ENCODE assay signal across 8 cellular contexts in the genomic region with DNA sequence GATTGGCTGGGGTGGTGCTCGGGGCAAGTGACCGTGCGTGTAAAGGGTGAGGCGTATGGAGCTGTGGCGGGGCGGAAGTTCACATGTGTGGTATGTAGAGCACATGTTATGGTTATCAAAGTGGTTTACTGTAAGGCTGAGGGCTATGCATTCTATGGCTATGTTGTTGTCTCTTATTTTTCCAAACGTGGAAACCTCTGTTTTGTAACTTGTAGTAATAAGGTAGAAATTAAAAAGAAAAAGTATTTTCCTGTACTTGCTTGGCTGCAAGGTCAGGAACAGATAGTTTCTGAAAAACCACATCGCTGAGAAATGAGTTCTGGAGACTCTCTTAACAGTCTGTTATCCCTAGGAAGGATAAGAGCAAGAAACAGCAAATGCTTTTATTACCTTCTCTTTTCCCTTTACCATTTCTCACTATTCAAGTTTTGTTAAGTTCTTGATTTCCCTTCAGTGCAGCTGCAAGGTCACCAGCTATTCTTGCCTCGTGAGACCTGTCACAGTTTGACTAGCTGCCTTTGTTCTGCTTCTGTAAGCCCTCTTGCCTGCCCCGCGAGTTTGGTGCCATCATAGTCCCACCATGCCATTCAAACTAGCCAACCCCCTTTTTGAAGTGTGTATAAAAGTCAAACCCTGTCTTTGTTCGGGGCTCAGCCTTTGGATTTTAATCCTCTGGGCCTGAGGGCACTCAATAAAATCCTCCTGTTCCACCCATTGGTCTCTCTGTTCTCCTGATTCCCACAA. TPM values are rescaled to one million over a fixed set of nuclear protein-coding genes. Genes with fewer than 3 reads are reported as not detected.
DNase-seq lines count a peak whose midpoint lies in the region; ATAC-seq, FAIRE-seq and TF ChIP-seq lines count a peak whose summit lies in the region.

No MANE protein-coding gene starts in this region.

- POLR2A ChIA-PET in Panc1 (lab: Charles Lee) (interaction anchor here (0.5 to 1.2 kb wide), 5 partner anchors 9 to 289 kb away, joined by 3 to 9 read pairs (median 6); no protein-coding TSS in a partner anchor), GM12878 (lab: Charles Lee) (interaction anchor here (0.6 to 1.0 kb wide), 3 partner anchors 8 to 452 kb away, joined by 3 to 5 read pairs (median 5); partner anchors contain the start of gene RNU1-2)

- peak overlapping the region; percentile 100 for H2AFZ ChIP-seq in GM12878 (ENCODE audit: control insufficient read depth, low read depth, low read length)

- H3K27ac ChIP-seq in HUES64 (ENCODE audit: low read depth, low read length) (peak overlapping the region; percentile 98), Panc1 (ENCODE audit: low read length) (peak overlapping the region; percentile 99), GM12878 (ENCODE audit: control insufficient read depth, insufficient read depth) (peak overlapping the region; percentile 100), iPS-20b (ENCODE audit: low read length) (peak overlapping the region; percentile 97)

- no peaks in the 10 kb centered on the region for H3K27me3 ChIP-seq in HUES64 (ENCODE audit: insufficient read depth, low read length)
- no peaks in the 10 kb centered on the region for H3K27me3 ChIP-seq in Panc1 (ENCODE audit: control insufficient read depth, insufficient read depth, low read length)
- H3K27me3 ChIP-seq in GM12878 (replicated peaks in 1 of 2; ENCODE audit: control insufficient read depth in 2 of 2, insufficient read depth in 2 of 2, low read length in 1 of 2), result no peaks in the 10 kb centered on the region
- no peaks in the 10 kb centered on the region for H3K27me3 ChIP-seq in iPS-20b (ENCODE audit: insufficient read depth, low read length)

- RAD21 ChIA-PET in GM12878 (lab: Charles Lee; ENCODE audit: unreplicated experiment), result no interaction called here

- peak; percentile 96 for DNase-seq in NCI-H345 treated with DMSO at 0.1 percent for 48 hours (lab: John Stamatoyannopoulos, UW; ENCODE audit: unreplicated experiment)
- DNase-seq in NCI-H345 (lab: John Stamatoyannopoulos, UW), result no peak
- peak; percentile 79 for DNase-seq in Panc1 (ENCODE audit: low read depth, low spot score)
- peak; percentile 74 for DNase-seq in GM12878 (ENCODE audit: low read depth, low spot score)
- DNase-seq in stimulated activated CD4-positive, alpha-beta T cell treated with anti-CD3 and anti-CD28 coated beads, Interleukin-1b, Interleukin-23, amount 100 ng/mL, for 48 hours, result peak; percentile 70

- TF ChIP-seq EP300 in GM12878 (IDR thresholded peaks at IDR 0.05; ENCODE audit: borderline replicate concordance in 1 of 2, control insufficient read depth in 1 of 2, low read depth in 2 of 2, low read length in 2 of 2), result no peak

- H3K36me3 ChIP-seq in HUES64 (ENCODE audit: insufficient read depth, low read length) (no peaks in the 10 kb centered on the region), Panc1 (ENCODE audit: control insufficient read depth, insufficient read depth, low read length) (no peaks in the 10 kb centered on the region), GM12878 (ENCODE audit: control insufficient read depth in 2 of 2, insufficient read depth in 2 of 2, low read length in 1 of 2) (no peaks in the 10 kb centered on the region), iPS-20b (ENCODE audit: insufficient read depth, low read depth, low read length) (no peaks in the 10 kb centered on the region)

- H3K4me1 ChIP-seq in HUES64 (ENCODE audit: insufficient read depth, low read length) (peaks cover 23% of the 10 kb centered on the region), Panc1 (ENCODE audit: control insufficient read depth, insufficient read depth, low read length) (peaks cover 6% of the 10 kb centered on the region), GM12878 (ENCODE audit: control insufficient read depth, insufficient read depth, low read length) (peaks cover 10% of the 10 kb centered on the region; the same call in 1 of the 2 replicates), iPS-20b (ENCODE audit: insufficient read depth, low read length) (peaks cover 8% of the 10 kb centered on the region; the same call in 1 of the 2 replicates)

- in situ Hi-C loops in Panc1 (cut with HindIII; ENCODE audit: low pct_unique_long_range_greater_than_20kb, low sequenced_read_pairs), result no loop called here
- in situ Hi-C loops in GM12878 (cut with MboI), result no loop called here

- TF ChIP-seq RAD21 in GM12878 (IDR thresholded peaks at IDR 0.05; ENCODE audit: insufficient read depth, low read depth, low read length), result no peak

- SMC1A ChIA-PET in GM12878 (lab: Charles Lee; ENCODE audit: uncharacterized antibody, unreplicated experiment), result interaction anchor here (0.6 kb wide), 1 partner anchor 23 kb away, joined by 6 read pairs; no protein-coding TSS in a partner anchor

- H3K4me3 ChIP-seq in HUES64 (ENCODE audit: low read length), result peak overlapping the region; percentile 66
- peak overlapping the region; percentile 64 to 73 for H3K4me3 ChIP-seq in Panc1 (ENCODE audit: low read depth in 2 of 2, low read length in 2 of 2)
- no peak overlapping the region for H3K4me3 ChIP-seq in GM12878
- H3K4me3 ChIP-seq in iPS-20b (ENCODE audit: low read length), result peak overlapping the region; percentile 67; the same call in 1 of the 2 replicates

- CTCF ChIA-PET in Panc1 (lab: Charles Lee) (no interaction called here), GM12878 (lab: Yijun Ruan, JAX) (interaction anchor here (1.5 to 1.8 kb wide), 2 partner anchors 55 to 141 kb away, joined by 4 read pairs; no protein-coding TSS in a partner anchor)

- intact Hi-C loops in Panc1 (cut with micrococcal nuclease; ENCODE audit: unreplicated experiment), result no loop called here
- intact Hi-C loops in GM12878 (cut with micrococcal nuclease; ENCODE audit: unreplicated experiment), result loop anchor here (1.0 kb wide), 1 partner anchor 9 kb away; no protein-coding TSS in a partner anchor

- TF ChIP-seq CTCF in Panc1 (IDR thresholded peaks at IDR 0.05) (no peak), GM12878 (IDR thresholded peaks at IDR 0.05 in 2 of 3, conservative IDR thresholded peaks at IDR 0.05 in 1 of 3; ENCODE audit: control insufficient read depth in 2 of 3, extremely low read depth in 1 of 3, insufficient read depth in 1 of 3, low read depth in 3 of 3, low read length in 3 of 3) (no peak; a peak in 1 of 6 replicates)

- peak overlapping the region; percentile 92 for H3K4me2 ChIP-seq in GM12878 (ENCODE audit: control insufficient read depth, insufficient read depth)

- WGBS in HUES64, result 6% methylated on average over 12 of the region's 12 CpGs
- 4% methylated on average over 12 of the region's 12 CpGs for whole genome bisulfite sequencing in GM12878 (ENCODE audit: insufficient coverage, insufficient replicate concordance, low lambda C conversion rate, missing lambda C conversion rate)

- TSS peak; percentile 99 for BruUV-seq in Panc1 (replicated peaks; lab: Mats Ljungman, UMichigan)
- BruUV-seq in GM12878 (replicated peaks; lab: Mats Ljungman, UMichigan), result TSS peak; percentile 100

- H3K79me2 ChIP-seq in GM12878 (ENCODE audit: control insufficient read depth, insufficient read depth, low read length), result no peaks in the 10 kb centered on the region

- FAIRE-seq in GM12878 (lab: Jason Lieb, UNC), result no peak

- TF ChIP-seq POLR2A in GM12878 (IDR thresholded peaks at IDR 0.05; ENCODE audit: low read depth, low read length), result peak; percentile 99

- H3K9me3 ChIP-seq in HUES64 (ENCODE audit: insufficient read depth, low read depth, low read length) (no peaks in the 10 kb centered on the region), Panc1 (ENCODE audit: control insufficient read depth, insufficient read depth, low read depth, low read length) (peaks cover 17% of the 10 kb centered on the region; the same call in 1 of the 2 replicates), GM12878 (replicated peaks; ENCODE audit: control insufficient read depth, insufficient read depth, low read length) (no peaks in the 10 kb centered on the region; the same call in 2 of the 3 replicates), iPS-20b (ENCODE audit: insufficient read depth, low read depth, low read length) (no peaks in the 10 kb centered on the region; the same call in 1 of the 2 replicates)

- H3K9ac ChIP-seq in HUES64 (ENCODE audit: low read depth, low read length), result peak overlapping the region; percentile 99
- H3K9ac ChIP-seq in GM12878 (ENCODE audit: control insufficient read depth, insufficient read depth, low read length), result peak overlapping the region; percentile 98
- peak overlapping the region; percentile 98 for H3K9ac ChIP-seq in iPS-20b (ENCODE audit: low read depth, low read length)

- no peaks in the 10 kb centered on the region for H4K20me1 ChIP-seq in GM12878 (ENCODE audit: control insufficient read depth, insufficient read depth)

- ATAC-seq in GM21723 (IDR thresholded peaks at IDR 0.05; ENCODE audit: unreplicated experiment) (peak; percentile 78), Panc1 (peak; percentile 89), GM12878 (peak; percentile 90)

RNA-seq across cellular contexts. Expression of gene RNU1-2, which starts 9.5 kb away (rescaled TPM):
- polyA plus RNA-seq in HUES64 (2013, experiment 1 of 2), result 27,992 TPM
- polyA plus RNA-seq in HUES64 (2013, experiment 2 of 2), result 20,955 TPM
- 1,290 TPM for total RNA-seq in Panc1 (2021; ENCODE audit: unreplicated experiment)
- polyA plus RNA-seq in Panc1 (2012; ENCODE audit: insufficient read length), result 2.5 TPM
- under 0.01 TPM in 2 replicates for total RNA-seq in GM12878 (2013; cell fraction: nucleolus; rRNA removed)
- total RNA-seq in GM12878 (2014; rRNA removed), result under 0.01 TPM in 2 replicates
- total RNA-seq in GM12878 (2014; rRNA removed; fragmentation: Illumina TruSeq; extraction: Trizol), result 20,946 and 25,634 TPM in 2 replicates
- 2,403 and 2,678 TPM in 2 replicates for total RNA-seq in GM12878 (2021)
- not detected for polyA plus RNA-seq in GM12878 (2011; ENCODE audit: low read depth)
- 82.4 and 113 TPM in 2 replicates for polyA plus RNA-seq in GM12878 (2011; rRNA removed)
- under 0.01 TPM in 1 of 2 replicates, not detected in the other for polyA plus RNA-seq in GM12878 (2011; cell fraction: cytosol; rRNA removed)
- under 0.01 TPM in 2 replicates for polyA plus RNA-seq in GM12878 (2011; cell fraction: nucleus; rRNA removed)
- 66.2 TPM in 1 of 2 replicates, not detected in the other for polyA plus RNA-seq in GM12878 (2012)
- not detected in 2 replicates for polyA plus RNA-seq in GM12878 (2014; fragmentation: Illumina TruSeq; extraction: Trizol)
- 1 to 10 TPM; 4.5 to 4.9 TPM for polyA plus RNA-seq in GM12878 (2014; fragmentation: Nextera tagmentation; extraction: Ambion mirVana)
- not detected in 2 replicates for polyA plus RNA-seq in GM12878 (2014; rRNA removed)
- polyA plus RNA-seq in GM12878 (2016; fragmentation: Nextera tagmentation; extraction: Ambion mirVana), result 1 to 10 TPM; 2.6 to 3.6 TPM
- under 0.01 and 12,429 TPM in 2 replicates for polyA minus RNA-seq in GM12878 (2011; rRNA and poly(A)+ RNA removed)
- 90,580 and 95,504 TPM in 2 replicates for polyA minus RNA-seq in GM12878 (2011; cell fraction: cytosol; rRNA and poly(A)+ RNA removed)
- 67,711 and 110,374 TPM in 2 replicates for polyA minus RNA-seq in GM12878 (2011; cell fraction: nucleus; rRNA and poly(A)+ RNA removed)

RNA-seq across cellular contexts. Expression of gene CROCC, which starts 16.4 kb away (rescaled TPM):
- polyA plus RNA-seq in HUES64 (2013, experiment 1 of 2), result 20.0 TPM
- polyA plus RNA-seq in HUES64 (2013, experiment 2 of 2), result 23.8 TPM
- total RNA-seq in Panc1 (2021; ENCODE audit: unreplicated experiment) (13.6 TPM), GM12878 (2014; rRNA removed) (3.2 and 3.4 TPM in 2 replicates), GM12878 (2014; rRNA removed; fragmentation: Illumina TruSeq; extraction: Trizol) (1.8 and 1.9 TPM in 2 replicates), GM12878 (2021) (3.3 and 3.4 TPM in 2 replicates)
- 27.4 TPM for polyA plus RNA-seq in Panc1 (2012; ENCODE audit: insufficient read length)
- total RNA-seq in GM12878 (2013; cell fraction: nucleolus; rRNA removed), result 9.3 and 12.0 TPM in 2 replicates
- 2.2 TPM for polyA plus RNA-seq in GM12878 (2011; ENCODE audit: low read depth)
- polyA plus RNA-seq in GM12878 (2011; rRNA removed) (1.4 and 2.7 TPM in 2 replicates), GM12878 (2014; fragmentation: Illumina TruSeq; extraction: Trizol) (1.0 and 3.0 TPM in 2 replicates), GM12878 (2014; fragmentation: Nextera tagmentation; extraction: Ambion mirVana) (under 1 TPM; 0.04 to 0.05 TPM), GM12878 (2014; rRNA removed) (5.0 and 5.5 TPM in 2 replicates), GM12878 (2016; fragmentation: Nextera tagmentation; extraction: Ambion mirVana) (under 1 TPM; 0.82 to 0.84 TPM)
- 2.1 and 3.4 TPM in 2 replicates for polyA plus RNA-seq in GM12878 (2011; cell fraction: cytosol; rRNA removed)
- polyA plus RNA-seq in GM12878 (2011; cell fraction: nucleus; rRNA removed), result 21.7 and 22.1 TPM in 2 replicates
- polyA plus RNA-seq in GM12878 (2012), result 3.6 and 6.5 TPM in 2 replicates
- 3.1 and 5.0 TPM in 2 replicates for polyA minus RNA-seq in GM12878 (2011; rRNA and poly(A)+ RNA removed)
- 0.52 and 0.53 TPM in 2 replicates for polyA minus RNA-seq in GM12878 (2011; cell fraction: cytosol; rRNA and poly(A)+ RNA removed)
- 4.2 and 6.5 TPM in 2 replicates for polyA minus RNA-seq in GM12878 (2011; cell fraction: nucleus; rRNA and poly(A)+ RNA removed)
